In the genomic region with DNA sequence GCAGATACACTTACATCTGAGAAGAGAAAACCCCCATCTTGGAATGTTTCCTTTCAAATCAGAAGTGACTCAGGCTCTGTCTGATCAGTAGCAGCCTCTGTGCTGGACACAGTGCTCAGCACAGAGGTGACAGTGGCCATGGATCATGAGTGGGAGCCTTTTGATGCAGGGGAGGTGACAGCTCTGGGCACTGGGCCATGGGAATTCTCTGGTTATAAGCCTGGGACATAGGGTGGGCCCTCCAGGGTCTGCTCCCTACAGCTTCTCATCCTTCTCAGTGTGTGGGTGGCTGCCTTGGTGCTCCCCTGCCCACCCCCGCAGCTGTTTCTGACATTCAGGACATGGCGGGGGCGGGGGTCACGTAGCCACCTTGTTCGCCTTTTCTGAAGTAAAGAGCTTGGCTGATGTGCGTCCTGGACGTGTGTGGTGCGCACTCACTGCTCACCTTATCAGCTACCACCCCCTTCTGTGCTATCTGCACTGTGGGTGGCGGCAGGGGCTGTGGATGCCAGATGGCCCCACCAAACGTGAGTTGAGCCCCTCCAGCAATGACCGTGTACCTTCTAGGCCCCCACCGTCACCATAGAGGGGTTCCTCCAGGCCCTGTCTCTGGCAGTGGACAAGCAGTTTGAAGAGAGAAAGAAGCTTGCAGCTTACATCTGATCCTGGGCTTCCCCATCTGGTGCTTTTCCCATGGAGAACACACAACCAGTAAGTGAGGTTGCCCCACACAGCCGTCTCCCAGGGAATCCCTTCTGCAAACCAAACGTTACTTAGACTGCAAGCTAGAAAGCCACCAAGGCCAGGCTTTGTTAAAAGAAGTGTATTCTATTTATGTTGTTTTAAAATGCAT, we compare ENCODE assay signal across 20 cellular contexts. TPM values are rescaled to one million over a fixed set of nuclear protein-coding genes. Genes with fewer than 3 reads are reported as not detected.
A peak's percentile ranks its signal among the peaks of the same experiment; 100 is the strongest.
DNase-seq lines count a peak whose midpoint lies in the region; TF ChIP-seq lines count a peak whose summit lies in the region.
"Had no signal": no experiment of that assay in that cellular context is flagged by ENCODE, and none has a peak within 500 bp of the region (broad histone marks: within the 10 kb centered on the region; RNA-seq: fewer than 3 reads in every experiment).

No MANE protein-coding gene starts in this region.

- H3K36me3 ChIP-seq in PC-9 (ENCODE audit: low read depth), result peaks cover 6% of the 10 kb centered on the region; the same call in 1 of the 2 replicates

- peaks cover 13% of the 10 kb centered on the region for H3K4me1 Mint-ChIP-seq in glutamatergic neuron (ENCODE audit: low read depth, unreplicated experiment)
- H3K4me1 Mint-ChIP-seq: B cell had no signal

- H2AFZ ChIP-seq in PC-9, result no peak overlapping the region

- H4K20me1 ChIP-seq in PC-9 (ENCODE audit: insufficient read depth), result peaks cover 9% of the 10 kb centered on the region

- no peak overlapping the region for H3K4me3 ChIP-seq in PC-9
- H3K4me3 ChIP-seq: SJCRH30 had no signal

- no peak for TF ChIP-seq CTCF in glutamatergic neuron (IDR thresholded peaks at IDR 0.05; ENCODE audit: partially characterized antibody, unreplicated experiment)
- no peak for TF ChIP-seq CTCF in PC-9 (conservative IDR thresholded peaks at IDR 0.05)
- TF ChIP-seq CTCF in GM20000 (IDR thresholded peaks at IDR 0.05; ENCODE audit: extremely low read depth, missing control alignments), result no peak

- CTCF ChIA-PET in PC-9 (lab: Charles Lee), result interaction anchor here (0.6 kb wide), 3 partner anchors 15 to 227 kb away, joined by 3 read pairs; a partner anchor contains a TSS

- POLR2A ChIA-PET in PC-9 (lab: Charles Lee; ENCODE audit: unreplicated experiment), result no interaction called here

- peaks cover 2% of the 10 kb centered on the region for H3K9me3 Mint-ChIP-seq in glutamatergic neuron (ENCODE audit: unreplicated experiment)

- H3K4me3 Mint-ChIP-seq in glutamatergic neuron (ENCODE audit: unreplicated experiment), result no peak overlapping the region
- H3K4me3 Mint-ChIP-seq: B cell; CD4-positive, CD25-positive, alpha-beta regulatory T cell had no signal

- H3K27me3 Mint-ChIP-seq in glutamatergic neuron (ENCODE audit: unreplicated experiment), result no peaks in the 10 kb centered on the region
- H3K27me3 Mint-ChIP-seq: B cell; CD4-positive, CD25-positive, alpha-beta regulatory T cell had no signal

- no TSS peak for BruUV-seq in PC-9 (replicated peaks; lab: Mats Ljungman, UMichigan)

- H3K27ac ChIP-seq in PC-9, result no peak overlapping the region
- H3K27ac ChIP-seq: SJCRH30 had no signal

- 0 out of 2 replicates have a peak, but pooled peaks cover 7% of the 10 kb centered on the region for H3K79me2 ChIP-seq in PC-9 (ENCODE audit: low read depth)

- peak; percentile 45 for DNase-seq in activated effector memory CD4-positive, alpha-beta T cell treated with anti-CD3 and anti-CD28 coated beads, Interleukin-2, amount 50 U/mL, for 16 hours
- DNase-seq in activated effector memory CD4-positive, alpha-beta T cell treated with Interleukin-2 at 50 U/mL for 16 hours, result no peak
- no peak for DNase-seq in glutamatergic neuron
- DNase-seq in posterior vena cava (ENCODE audit: low spot score), result peak; percentile 51
- no peak for DNase-seq in NCI-H2107 treated with DMSO at 0.1 percent for 48 hours (lab: John Stamatoyannopoulos, UW; ENCODE audit: unreplicated experiment)
- no peak for DNase-seq in PC-9
- DNase-seq in GM20000 (ENCODE audit: low spot score), result no peak
- DNase-seq in activated CD4-positive, CD25-positive, alpha-beta regulatory T cell treated with anti-CD3 and anti-CD28 coated beads, Interleukin-2, amount 50 U/mL, for 72 hours, result no peak
- DNase-seq: CD4-positive, CD25-positive, alpha-beta regulatory T cell; COR-L47; DMS 273 treated with DMSO at 0.1 percent for 48 hours; DND-41; H7; NCI-H1105 treated with DMSO at 0.1 percent for 48 hours; NCI-H1694; NCI-H2081 treated with DMSO at 0.1 percent for 48 hours; NCI-H226; NCI-H524 treated with DMSO at 0.1 percent for 48 hours; SJCRH30 had no signal

- peaks cover 12% of the 10 kb centered on the region for H3K4me1 ChIP-seq in PC-9 (replicated peaks; ENCODE audit: insufficient read depth)

- intact Hi-C loops in posterior vena cava (cut with DNase I) (no loop called here), PC-9 (cut with micrococcal nuclease; ENCODE audit: unreplicated experiment) (no loop called here)

- no peaks in the 10 kb centered on the region for H3K36me3 Mint-ChIP-seq in glutamatergic neuron (ENCODE audit: unreplicated experiment)
- H3K36me3 Mint-ChIP-seq: CD4-positive, CD25-positive, alpha-beta regulatory T cell had no signal

- H3F3A ChIP-seq in PC-9 (ENCODE audit: insufficient read depth, low read depth), result peaks cover 13% of the 10 kb centered on the region

- no peaks in the 10 kb centered on the region for H3K9me3 ChIP-seq in PC-9 (ENCODE audit: insufficient read depth, low read depth)
- H3K9me3 ChIP-seq: SJCRH30 had no signal

- no peaks in the 10 kb centered on the region for H3K9me2 ChIP-seq in PC-9 (ENCODE audit: insufficient read depth)

- H3K4me2 ChIP-seq in PC-9, result no peak overlapping the region

- peak overlapping the region; percentile 14 for H3K27ac Mint-ChIP-seq in glutamatergic neuron (ENCODE audit: unreplicated experiment)
- H3K27ac Mint-ChIP-seq: B cell; CD4-positive, CD25-positive, alpha-beta regulatory T cell had no signal

- no peaks in the 10 kb centered on the region for H3K27me3 ChIP-seq in PC-9 (ENCODE audit: insufficient read depth, low read depth)
- H3K27me3 ChIP-seq: SJCRH30 had no signal

RNA-seq across cellular contexts. Expression of a gene that starts 24.0 kb away (rescaled TPM):
- total RNA-seq in glutamatergic neuron (ENCODE audit: unreplicated experiment), result 3.9 TPM
- 1 to 10 TPM in 1 of 2 donors, under 1 TPM in 1; 0.95 to 1.6 TPM for total RNA-seq in posterior vena cava
- 56.1 and 74.0 TPM in 2 replicates for total RNA-seq in PC-9 (2021)

RNA-seq across cellular contexts. Expression of a gene that starts 24.1 kb away (rescaled TPM):
- total RNA-seq in glutamatergic neuron (ENCODE audit: unreplicated experiment) (104 TPM), posterior vena cava (10 to 100 TPM; 28.6 to 36.0 TPM), PC-9 (2021) (102 and 112 TPM in 2 replicates)

Comparison
In these comparisons a context has a peak if more than half of its experiments do, and no peak if none do; other contexts are left out.
1. DNase-seq: peak in activated effector memory CD4-positive, alpha-beta T cell treated with anti-CD3 and anti-CD28 coated beads, Interleukin-2, amount 50 U/mL, for 16 hours (single experiment) and posterior vena cava (single experiment); none in activated effector memory CD4-positive, alpha-beta T cell treated with Interleukin-2 at 50 U/mL for 16 hours (single experiment), glutamatergic neuron (single experiment), NCI-H2107 treated with DMSO at 0.1 percent for 48 hours (single experiment), PC-9 (0 of 2), GM20000 (single experiment) and activated CD4-positive, CD25-positive, alpha-beta regulatory T cell treated with anti-CD3 and anti-CD28 coated beads, Interleukin-2, amount 50 U/mL, for 72 hours (single experiment).
2. RNA of a gene that starts 24.0 kb away (total RNA-seq): 56.1 to 74.0 TPM in PC-9; 3.9 TPM in glutamatergic neuron (single experiment) and 0.95 to 1.6 TPM in posterior vena cava; every median in the first group is over 10 times any median in the second.